17 cellular contexts compared by ENCODE assay signal in genomic region chr1:53142226-53142853, GRCh38. TPM values are rescaled to one million over a fixed set of nuclear protein-coding genes. Genes with fewer than 3 reads are reported as not detected.
A peak's percentile ranks its signal among the peaks of the same experiment; 100 is the strongest.
DNase-seq lines count a peak whose midpoint lies in the region; ATAC-seq and TF ChIP-seq lines count a peak whose summit lies in the region.
"Had no signal": no experiment of that assay in that cellular context is flagged by ENCODE, and none has a peak within 500 bp of the region (broad histone marks: within the 10 kb centered on the region; RNA-seq: fewer than 3 reads in every experiment).

Gene SLC1A7, minus strand, starts transcription at chr1:53142638. Its CDS starts 189 bp downstream, at chr1:53142449.

- no peaks in the 10 kb centered on the region for H3K27me3 ChIP-seq in esophagus squamous epithelium
- H3K27me3 ChIP-seq in neural progenitor cell = no peaks in the 10 kb centered on the region
- H3K27me3 ChIP-seq: BLaER1 treated with 17β-estradiol and CSF1 and Interleukin-3, amounts not matched to agents 10 nM and 100 nM had no signal

- H3K27me3 Mint-ChIP-seq in activated CD8-positive, alpha-beta memory T cell treated with anti-CD3 and anti-CD28 coated beads, Interleukin-2, amount 10 ng/mL, durations not matched to agents 7 days and 5 days = no peaks in the 10 kb centered on the region
- peaks cover 6% of the 10 kb centered on the region for H3K27me3 Mint-ChIP-seq in neural progenitor cell (ENCODE audit: insufficient read depth, low read depth)

- no peaks in the 10 kb centered on the region for H3K36me3 ChIP-seq in esophagus squamous epithelium
- H3K36me3 ChIP-seq in neural progenitor cell = peaks cover 3% of the 10 kb centered on the region
- H3K36me3 ChIP-seq: HAP-1 had no signal

- no peak within 1 kb of the TSS for H3K4me3 Mint-ChIP-seq in activated CD8-positive, alpha-beta memory T cell treated with anti-CD3 and anti-CD28 coated beads, Interleukin-2, amount 10 ng/mL, durations not matched to agents 7 days and 5 days
- no peak within 1 kb of the TSS for H3K4me3 Mint-ChIP-seq in neural progenitor cell

- in situ Hi-C loops in ACHN (cut with HindIII; ENCODE audit: low pct_ligation_motif_present, low pct_unique_long_range_greater_than_20kb, low sequenced_read_pairs) = no loop called here

- CTCF ChIA-PET in activated CD8-positive, alpha-beta memory T cell treated with anti-CD3 and anti-CD28 coated beads, Interleukin-2, amount 10 ng/mL, durations not matched to agents 7 days and 5 days (lab: Charles Lee) = no interaction called here

- WGBS in esophagus squamous epithelium, 2 donors = 43 to 87% methylated on average over 2 to 9 of the region's 21 CpGs

- no peaks in the 10 kb centered on the region for H3K4me1 Mint-ChIP-seq in activated CD8-positive, alpha-beta memory T cell treated with anti-CD3 and anti-CD28 coated beads, Interleukin-2, amount 10 ng/mL, durations not matched to agents 7 days and 5 days
- peaks cover 29% of the 10 kb centered on the region for H3K4me1 Mint-ChIP-seq in neural progenitor cell

- no peak within 1 kb of the TSS for H3K27ac Mint-ChIP-seq in activated CD8-positive, alpha-beta memory T cell treated with anti-CD3 and anti-CD28 coated beads, Interleukin-2, amount 10 ng/mL, durations not matched to agents 7 days and 5 days
- peak within 1 kb of the TSS; percentile 35 for H3K27ac Mint-ChIP-seq in neural progenitor cell
- no peak within 1 kb of the TSS for H3K27ac Mint-ChIP-seq in activated naive CD4-positive, alpha-beta T cell treated with anti-CD3 and anti-CD28 coated beads, Interleukin-2, amount 50 U/mL, for 72 hours

- TF ChIP-seq CTCF in esophagus squamous epithelium (IDR thresholded peaks at IDR 0.05) (no peak), neural progenitor cell (IDR thresholded peaks at IDR 0.05) (no peak), foreskin fibroblast (IDR thresholded peaks at IDR 0.05; ENCODE audit: low read depth, low read length) (no peak)

- H3K27ac ChIP-seq in esophagus squamous epithelium = peak within 1 kb of the TSS in 3 of 4 donors; percentile 9 to 62 (median 46)
- no peak within 1 kb of the TSS for H3K27ac ChIP-seq in neural progenitor cell
- H3K27ac ChIP-seq: 22Rv1; BLaER1 treated with 17β-estradiol and CSF1 and Interleukin-3, amounts not matched to agents 10 nM and 100 nM had no signal

- intact Hi-C loops in esophagus squamous epithelium (cut with DNase I) = no loop called here

- H4K20me1 ChIP-seq in neural progenitor cell (ENCODE audit: low read depth) = no peaks in the 10 kb centered on the region
- H4K20me1 ChIP-seq: BLaER1 treated with 17β-estradiol and CSF1 and Interleukin-3, amounts not matched to agents 10 nM and 100 nM had no signal

- H3K9me3 ChIP-seq in esophagus squamous epithelium = peaks cover 0 to 8% (median 3%) of the 10 kb centered on the region in 3 donors
- H3K9me3 ChIP-seq in neural progenitor cell (ENCODE audit: low read depth) = no peaks in the 10 kb centered on the region

- peaks cover 6% of the 10 kb centered on the region for H3K9me3 Mint-ChIP-seq in activated CD8-positive, alpha-beta memory T cell treated with anti-CD3 and anti-CD28 coated beads, Interleukin-2, amount 10 ng/mL, durations not matched to agents 7 days and 5 days (ENCODE audit: low read depth)
- H3K9me3 Mint-ChIP-seq in neural progenitor cell = peaks cover 11% of the 10 kb centered on the region
- peaks cover 7% of the 10 kb centered on the region in 2 donors for H3K9me3 Mint-ChIP-seq in activated naive CD4-positive, alpha-beta T cell treated with anti-CD3 and anti-CD28 coated beads, Interleukin-2, amount 50 U/mL, for 72 hours

- no peaks in the 10 kb centered on the region for H3F3A ChIP-seq in neural progenitor cell (ENCODE audit: low read depth)

- no peak for TF ChIP-seq POLR2A in esophagus squamous epithelium (IDR thresholded peaks at IDR 0.05)

- H3K79me2 ChIP-seq in neural progenitor cell (ENCODE audit: low read depth) = no peaks in the 10 kb centered on the region

- peaks cover 6 to 42% (median 17%) of the 10 kb centered on the region in 3 donors for H3K4me1 ChIP-seq in esophagus squamous epithelium
- H3K4me1 ChIP-seq in neural progenitor cell = peaks cover 13% of the 10 kb centered on the region

- H3K9ac ChIP-seq in neural progenitor cell = no peak within 1 kb of the TSS
- H3K9ac ChIP-seq: BLaER1 treated with 17β-estradiol and CSF1 and Interleukin-3, amounts not matched to agents 10 nM and 100 nM had no signal

- H2AFZ ChIP-seq in neural progenitor cell (replicated peaks) = no peak within 1 kb of the TSS

- peak; percentile 31 for DNase-seq in activated CD8-positive, alpha-beta memory T cell treated with anti-CD3 and anti-CD28 coated beads, Interleukin-2, amount 10 ng/mL, durations not matched to agents 7 days and 5 days
- DNase-seq in activated CD8-positive, alpha-beta memory T cell treated with anti-CD3 and anti-CD28 coated beads, Interleukin-2, amount 50 U/mL, for 48 hours = no peak
- no peak for DNase-seq in esophagus squamous epithelium (lab: John Stamatoyannopoulos, UW)
- peak; percentile 37 for DNase-seq in neural progenitor cell (ENCODE audit: low spot score)
- no peak for DNase-seq in foreskin fibroblast
- DNase-seq in ACHN = no peak
- no peak for DNase-seq in activated naive CD4-positive, alpha-beta T cell treated with anti-CD3 and anti-CD28 coated beads, Interleukin-2, amount 50 U/mL, for 72 hours (ENCODE audit: low spot score in 2 of 2)
- DNase-seq: DMS153, NCI-H1694, NCI-H2107, NCI-H748 treated with DMSO at 0.1 percent for 48 hours had no signal

- ATAC-seq in activated CD8-positive, alpha-beta memory T cell treated with anti-CD3 and anti-CD28 coated beads, Interleukin-2, amount 10 ng/mL, durations not matched to agents 7 days and 5 days = no peak
- ATAC-seq in activated naive CD4-positive, alpha-beta T cell treated with anti-CD3 and anti-CD28 coated beads, Interleukin-2, amount 50 U/mL, for 72 hours = no peak
- ATAC-seq in GM19035 (IDR thresholded peaks at IDR 0.05; ENCODE audit: unreplicated experiment) = no peak
- ATAC-seq: Panc1, Right ventricle myocardium inferior had no signal

- no peak within 1 kb of the TSS for H3K4me2 ChIP-seq in neural progenitor cell
- H3K4me2 ChIP-seq: BLaER1 treated with 17β-estradiol and CSF1 and Interleukin-3, amounts not matched to agents 10 nM and 100 nM had no signal

- no peak within 1 kb of the TSS for H3K4me3 ChIP-seq in esophagus squamous epithelium
- no peak within 1 kb of the TSS for H3K4me3 ChIP-seq in neural progenitor cell
- no peak within 1 kb of the TSS for H3K4me3 ChIP-seq in foreskin fibroblast (ENCODE audit: low read depth in 1 of 2, low read length in 2 of 2)
- H3K4me3 ChIP-seq: BLaER1 treated with 17β-estradiol and CSF1 and Interleukin-3, amounts not matched to agents 10 nM and 100 nM; HAP-1 had no signal

- H3K36me3 Mint-ChIP-seq in activated CD8-positive, alpha-beta memory T cell treated with anti-CD3 and anti-CD28 coated beads, Interleukin-2, amount 10 ng/mL, durations not matched to agents 7 days and 5 days = peaks cover 4% of the 10 kb centered on the region
- H3K36me3 Mint-ChIP-seq in neural progenitor cell = no peaks in the 10 kb centered on the region
- peaks cover 6 to 7% of the 10 kb centered on the region in 2 donors for H3K36me3 Mint-ChIP-seq in activated naive CD4-positive, alpha-beta T cell treated with anti-CD3 and anti-CD28 coated beads, Interleukin-2, amount 50 U/mL, for 72 hours

RNA-seq across cellular contexts. Expression of gene SLC1A7, which starts in this region (rescaled TPM):
- not detected for total RNA-seq in activated CD8-positive, alpha-beta memory T cell treated with anti-CD3 and anti-CD28 coated beads, Interleukin-2, amount 10 ng/mL, durations not matched to agents 7 days and 5 days
- total RNA-seq in esophagus squamous epithelium (under 1 TPM in 1 of 4 donors, not detected in 3; 0.57 TPM), neural progenitor cell (ENCODE audit: low replicate concordance) (not detected in 2 replicates)
- not detected for total RNA-seq in activated naive CD4-positive, alpha-beta T cell treated with anti-CD3 and anti-CD28 coated beads, Interleukin-2, amount 50 U/mL, for 72 hours
- total RNA-seq: Right ventricle myocardium inferior had no signal

Comparison
In these comparisons a context has a peak if more than half of its experiments do, and no peak if none do; other contexts are left out.
1. Peak in DNase-seq in activated CD8-positive, alpha-beta memory T cell treated with anti-CD3 and anti-CD28 coated beads, Interleukin-2, amount 10 ng/mL, durations not matched to agents 7 days and 5 days; RNA of the gene not detected or under 1 TPM.
2. Peak in DNase-seq in neural progenitor cell; RNA of the gene not detected or under 1 TPM.